In the genomic region with DNA sequence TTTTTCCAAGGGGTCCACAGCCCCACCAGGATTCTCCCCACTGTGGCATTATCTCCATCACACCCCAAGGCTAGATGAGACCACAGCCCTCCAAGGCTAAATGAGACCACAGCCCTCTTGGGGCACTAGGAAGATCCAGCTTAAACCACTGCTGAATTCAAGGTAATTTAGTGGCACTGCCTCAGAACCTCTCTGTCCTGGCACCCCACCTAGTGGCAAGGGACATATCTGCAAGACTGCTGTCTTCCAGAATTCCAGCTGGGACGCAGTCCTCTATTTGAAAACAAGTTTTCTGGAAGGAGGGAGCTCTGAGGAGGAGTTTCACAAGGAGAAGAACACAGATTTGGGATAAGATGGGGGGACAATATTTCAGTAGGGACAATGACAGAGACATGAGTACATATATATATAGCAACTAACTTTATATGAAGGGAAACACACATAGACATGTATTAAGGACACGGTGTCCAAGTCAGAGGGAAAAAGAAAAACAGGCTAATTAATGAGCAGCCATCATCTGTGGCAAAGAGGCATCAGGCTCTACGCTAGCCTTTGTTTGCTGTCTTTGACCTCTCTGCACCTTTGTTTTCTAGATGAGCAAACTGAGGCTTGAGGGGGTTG, we compare ENCODE assay signal across 10 cellular contexts. TPM values are rescaled to one million over a fixed set of nuclear protein-coding genes. Genes with fewer than 3 reads are reported as not detected.
A peak's percentile ranks its signal among the peaks of the same experiment; 100 is the strongest.
DNase-seq lines count a peak whose midpoint lies in the region; ATAC-seq and TF ChIP-seq lines count a peak whose summit lies in the region.
"Had no signal": no experiment of that assay in that cellular context is flagged by ENCODE, and none has a peak within 500 bp of the region (broad histone marks: within the 10 kb centered on the region; RNA-seq: fewer than 3 reads in every experiment).

No MANE protein-coding gene starts in this region.

- no peak overlapping the region for H3K9ac ChIP-seq in colonic mucosa (ENCODE audit: low read depth in 2 of 2, low read length in 2 of 2)

- H3K36me3 ChIP-seq in colonic mucosa, result no peaks in the 10 kb centered on the region
- H3K36me3 ChIP-seq: thoracic aorta had no signal

- H3K27me3 Mint-ChIP-seq in progenitor cell of endocrine pancreas, result peaks cover 10% of the 10 kb centered on the region

- H3K4me1 ChIP-seq in colonic mucosa, result no peaks in the 10 kb centered on the region

- DNase-seq in COLO829 (ENCODE audit: low spot score), result peak; percentile 63
- peak; percentile 0 for DNase-seq in NCI-H526 treated with DMSO at 0.1 percent for 48 hours (lab: John Stamatoyannopoulos, UW)
- peak; percentile 44 for DNase-seq in colonic mucosa
- peak; percentile 17 for DNase-seq in progenitor cell of endocrine pancreas (ENCODE audit: low spot score, unreplicated experiment)
- DNase-seq in coronary artery (ENCODE audit: low spot score), result no peak
- DNase-seq in NCI-H187 treated with DMSO at 0.1 percent for 48 hours (lab: John Stamatoyannopoulos, UW), result no peak

- no peak overlapping the region for H3K27ac Mint-ChIP-seq in progenitor cell of endocrine pancreas

- TF ChIP-seq CTCF in colonic mucosa (IDR thresholded peaks at IDR 0.05) (peak; percentile 45), progenitor cell of endocrine pancreas (IDR thresholded peaks at IDR 0.05; ENCODE audit: unreplicated experiment) (peak; percentile 57), coronary artery (IDR thresholded peaks at IDR 0.05) (no peak)

- no peak overlapping the region for H3K4me3 ChIP-seq in colonic mucosa
- no peak overlapping the region for H3K4me3 ChIP-seq in coronary artery
- H3K4me3 ChIP-seq: thoracic aorta had no signal

- peaks cover 4% of the 10 kb centered on the region for H3K9me3 Mint-ChIP-seq in progenitor cell of endocrine pancreas (ENCODE audit: low read depth)

- H3K27me3 ChIP-seq in colonic mucosa, result no peaks in the 10 kb centered on the region

- ATAC-seq in GM18868 (IDR thresholded peaks at IDR 0.05; ENCODE audit: unreplicated experiment) (peak; percentile 46), GM19395 (IDR thresholded peaks at IDR 0.05; ENCODE audit: unreplicated experiment) (no peak)

- H3K27ac ChIP-seq in colonic mucosa (no peak overlapping the region), coronary artery (no peak overlapping the region)
- H3K27ac ChIP-seq: thoracic aorta had no signal

- no peaks in the 10 kb centered on the region for H3K36me3 Mint-ChIP-seq in progenitor cell of endocrine pancreas (ENCODE audit: insufficient read depth)

- no peaks in the 10 kb centered on the region for H3K9me3 ChIP-seq in colonic mucosa
- H3K9me3 ChIP-seq: thoracic aorta had no signal

- intact Hi-C loops in colonic mucosa (cut with DNase I), result loop anchor here (5.0 to 10.0 kb wide), 2 partner anchors 176 to 1069 kb away; no protein-coding TSS in a partner anchor

- no peak overlapping the region for H3K4me3 Mint-ChIP-seq in progenitor cell of endocrine pancreas (ENCODE audit: low read depth)

- H3K4me1 Mint-ChIP-seq in progenitor cell of endocrine pancreas (ENCODE audit: low read depth), result no peaks in the 10 kb centered on the region

RNA-seq across cellular contexts. Expression of a gene that starts 9.3 kb away (rescaled TPM):
- total RNA-seq in colonic mucosa (10 to 100 TPM; 19.0 to 20.4 TPM), progenitor cell of endocrine pancreas (53.1 and 58.2 TPM in 2 replicates)

RNA-seq across cellular contexts. Expression of a gene that starts 9.6 kb away (rescaled TPM):
- total RNA-seq in colonic mucosa (10 to 100 TPM; 25.3 to 28.8 TPM), progenitor cell of endocrine pancreas (29.0 and 30.0 TPM in 2 replicates)

RNA-seq across cellular contexts. Expression of a gene that starts 51.8 kb away (rescaled TPM):
- total RNA-seq in colonic mucosa (under 1 TPM in 1 of 2 donors, not detected in 1; 0.32 TPM), progenitor cell of endocrine pancreas (not detected in 2 replicates)
- total RNA-seq: LHCN-M2, thoracic aorta had no signal

Comparison
In these comparisons a context has a peak if more than half of its experiments do, and no peak if none do; other contexts are left out.
1. DNase-seq: peak in COLO829 (single experiment), NCI-H526 treated with DMSO at 0.1 percent for 48 hours (single experiment), colonic mucosa (single experiment) and progenitor cell of endocrine pancreas (single experiment); none in coronary artery (single experiment) and NCI-H187 treated with DMSO at 0.1 percent for 48 hours (single experiment).